In genomic region chr4:47075241-47075640, GRCh38 we compare ENCODE assay signal across 1 cellular context.
TF ChIP-seq lines count a peak whose summit lies in the region.

No MANE protein-coding gene starts in this region.

TF ChIP-seq in GM23338, 12 proteins besides CTCF, POLR2A, EP300 and RAD21 (continued from another document):
- TF ChIP-seq ZNF462 (CRISPR knock-in tag; IDR thresholded peaks at IDR 0.05) (no peak), POLR2AphosphoS5 (IDR thresholded peaks at IDR 0.05; ENCODE audit: low read depth) (no peak), ETS1 (IDR thresholded peaks at IDR 0.05) (no peak), ZNF114 (CRISPR knock-in tag; IDR thresholded peaks at IDR 0.05) (no peak), STAT1 (IDR thresholded peaks at IDR 0.05; ENCODE audit: unreplicated experiment) (no peak), EZH2 (IDR thresholded peaks at IDR 0.05; ENCODE audit: low read depth, unreplicated experiment) (no peak), ZNF331 (CRISPR knock-in tag; IDR thresholded peaks at IDR 0.05; ENCODE audit: low read depth) (no peak), CREB1 (CRISPR knock-in tag; IDR thresholded peaks at IDR 0.05; ENCODE audit: low read depth) (no peak), EZH2phosphoT487 (IDR thresholded peaks at IDR 0.05; ENCODE audit: unreplicated experiment) (no peak), JUNB (IDR thresholded peaks at IDR 0.05; ENCODE audit: unreplicated experiment) (no peak)
